1 cellular context compared by ENCODE assay signal in genomic region chr9:126320158-126320922, GRCh38.
TF ChIP-seq lines count a peak whose summit lies in the region.

No MANE protein-coding gene starts in this region.

TF ChIP-seq in HepG2, 621 proteins besides CTCF, POLR2A, EP300 and RAD21 (continued from another document):
- no peak for TF ChIP-seq NKX3-1 (CRISPR knock-in tag; IDR thresholded peaks at IDR 0.05)
- TF ChIP-seq ZFX (CRISPR knock-in tag; IDR thresholded peaks at IDR 0.05; ENCODE audit: low read depth) = peak; percentile 36; the same call in 1 of the 2 replicates
- TF ChIP-seq ZNF598 (CRISPR knock-in tag; IDR thresholded peaks at IDR 0.05; ENCODE audit: borderline replicate concordance) = no peak
- TF ChIP-seq ZNF143 (CRISPR knock-in tag; IDR thresholded peaks at IDR 0.05) = peak; percentile 52
- no peak for TF ChIP-seq ZC3H13 (CRISPR knock-in tag; IDR thresholded peaks at IDR 0.05)
- 0 out of 2 replicates have a peak, but pooled peaks have one; percentile 4 for TF ChIP-seq USF2 (IDR thresholded peaks at IDR 0.05; ENCODE audit: low read depth, low read length)
- no peak for TF ChIP-seq USF2 (CRISPR knock-in tag; IDR thresholded peaks at IDR 0.05; ENCODE audit: borderline replicate concordance)
- 0 out of 2 replicates have a peak, but pooled peaks have one; percentile 19 for TF ChIP-seq ZFY (CRISPR knock-in tag; IDR thresholded peaks at IDR 0.05)
- no peak for TF ChIP-seq ZFP91 (CRISPR knock-in tag; IDR thresholded peaks at IDR 0.05; ENCODE audit: borderline replicate concordance)
- TF ChIP-seq KAT8 (CRISPR knock-in tag; IDR thresholded peaks at IDR 0.05) = 0 out of 2 replicates have a peak, but pooled peaks have one; percentile 40
TF ChIP-seq in HepG2: peak in this region for 6.
